1 cellular context compared by ENCODE assay signal in the genomic region with DNA sequence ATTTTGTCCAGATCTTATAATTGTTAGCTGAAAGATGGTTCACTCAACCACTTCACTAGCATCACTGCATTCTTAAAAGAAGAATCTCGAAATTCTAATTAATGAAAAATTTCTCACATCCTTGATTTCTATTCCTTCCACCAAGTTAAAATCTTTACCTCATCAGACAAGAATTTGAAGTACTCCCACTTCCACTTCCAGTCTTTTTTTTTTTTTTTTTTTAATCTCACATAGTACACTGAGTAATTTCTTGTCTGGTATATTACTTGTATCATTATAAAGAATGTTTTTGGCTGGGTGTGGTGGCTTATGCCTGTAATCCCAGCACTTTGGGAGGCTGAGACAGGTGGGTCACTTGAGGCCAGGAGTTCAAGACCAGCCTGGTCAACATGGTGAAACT.
TF ChIP-seq lines count a peak whose summit lies in the region.

No MANE protein-coding gene starts in this region.

TF ChIP-seq in WTC11, 78 proteins besides CTCF, POLR2A, EP300 and RAD21 (continued from another document):
- TF ChIP-seq, protein P1, sequence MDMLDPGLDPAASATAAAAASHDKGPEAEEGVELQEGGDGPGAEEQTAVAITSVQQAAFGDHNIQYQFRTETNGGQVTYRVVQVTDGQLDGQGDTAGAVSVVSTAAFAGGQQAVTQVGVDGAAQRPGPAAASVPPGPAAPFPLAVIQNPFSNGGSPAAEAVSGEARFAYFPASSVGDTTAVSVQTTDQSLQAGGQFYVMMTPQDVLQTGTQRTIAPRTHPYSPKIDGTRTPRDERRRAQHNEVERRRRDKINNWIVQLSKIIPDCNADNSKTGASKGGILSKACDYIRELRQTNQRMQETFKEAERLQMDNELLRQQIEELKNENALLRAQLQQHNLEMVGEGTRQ (CRISPR knock-in tag; IDR thresholded peaks at IDR 0.05): no peak
- TF ChIP-seq GABPB1 (CRISPR knock-in tag; IDR thresholded peaks at IDR 0.05) (no peak), CREM (CRISPR knock-in tag; IDR thresholded peaks at IDR 0.05) (no peak), EMX1 (CRISPR knock-in tag; IDR thresholded peaks at IDR 0.05) (no peak), ZNF138 (CRISPR knock-in tag; conservative IDR thresholded peaks at IDR 0.05) (no peak), NFE2L1 (CRISPR knock-in tag; IDR thresholded peaks at IDR 0.05) (no peak), ZNF396 (CRISPR knock-in tag; IDR thresholded peaks at IDR 0.05; ENCODE audit: borderline replicate concordance) (no peak), HMGXB4 (CRISPR knock-in tag; IDR thresholded peaks at IDR 0.05) (no peak), MXD4 (CRISPR knock-in tag; IDR thresholded peaks at IDR 0.05; ENCODE audit: borderline replicate concordance) (no peak), STAT6 (CRISPR knock-in tag; conservative IDR thresholded peaks at IDR 0.05; ENCODE audit: low read depth) (no peak), ZBTB21 (CRISPR knock-in tag; IDR thresholded peaks at IDR 0.05; ENCODE audit: borderline replicate concordance) (no peak)
- TF ChIP-seq, protein P2, sequence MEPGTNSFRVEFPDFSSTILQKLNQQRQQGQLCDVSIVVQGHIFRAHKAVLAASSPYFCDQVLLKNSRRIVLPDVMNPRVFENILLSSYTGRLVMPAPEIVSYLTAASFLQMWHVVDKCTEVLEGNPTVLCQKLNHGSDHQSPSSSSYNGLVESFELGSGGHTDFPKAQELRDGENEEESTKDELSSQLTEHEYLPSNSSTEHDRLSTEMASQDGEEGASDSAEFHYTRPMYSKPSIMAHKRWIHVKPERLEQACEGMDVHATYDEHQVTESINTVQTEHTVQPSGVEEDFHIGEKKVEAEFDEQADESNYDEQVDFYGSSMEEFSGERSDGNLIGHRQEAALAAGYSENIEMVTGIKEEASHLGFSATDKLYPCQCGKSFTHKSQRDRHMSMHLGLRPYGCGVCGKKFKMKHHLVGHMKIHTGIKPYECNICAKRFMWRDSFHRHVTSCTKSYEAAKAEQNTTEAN (CRISPR knock-in tag; IDR thresholded peaks at IDR 0.05): no peak
- TF ChIP-seq, protein P3, sequence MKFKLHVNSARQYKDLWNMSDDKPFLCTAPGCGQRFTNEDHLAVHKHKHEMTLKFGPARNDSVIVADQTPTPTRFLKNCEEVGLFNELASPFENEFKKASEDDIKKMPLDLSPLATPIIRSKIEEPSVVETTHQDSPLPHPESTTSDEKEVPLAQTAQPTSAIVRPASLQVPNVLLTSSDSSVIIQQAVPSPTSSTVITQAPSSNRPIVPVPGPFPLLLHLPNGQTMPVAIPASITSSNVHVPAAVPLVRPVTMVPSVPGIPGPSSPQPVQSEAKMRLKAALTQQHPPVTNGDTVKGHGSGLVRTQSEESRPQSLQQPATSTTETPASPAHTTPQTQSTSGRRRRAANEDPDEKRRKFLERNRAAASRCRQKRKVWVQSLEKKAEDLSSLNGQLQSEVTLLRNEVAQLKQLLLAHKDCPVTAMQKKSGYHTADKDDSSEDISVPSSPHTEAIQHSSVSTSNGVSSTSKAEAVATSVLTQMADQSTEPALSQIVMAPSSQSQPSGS (CRISPR knock-in tag; IDR thresholded peaks at IDR 0.05; ENCODE audit: borderline replicate concordance, low read depth): no peak
